In the genomic region with DNA sequence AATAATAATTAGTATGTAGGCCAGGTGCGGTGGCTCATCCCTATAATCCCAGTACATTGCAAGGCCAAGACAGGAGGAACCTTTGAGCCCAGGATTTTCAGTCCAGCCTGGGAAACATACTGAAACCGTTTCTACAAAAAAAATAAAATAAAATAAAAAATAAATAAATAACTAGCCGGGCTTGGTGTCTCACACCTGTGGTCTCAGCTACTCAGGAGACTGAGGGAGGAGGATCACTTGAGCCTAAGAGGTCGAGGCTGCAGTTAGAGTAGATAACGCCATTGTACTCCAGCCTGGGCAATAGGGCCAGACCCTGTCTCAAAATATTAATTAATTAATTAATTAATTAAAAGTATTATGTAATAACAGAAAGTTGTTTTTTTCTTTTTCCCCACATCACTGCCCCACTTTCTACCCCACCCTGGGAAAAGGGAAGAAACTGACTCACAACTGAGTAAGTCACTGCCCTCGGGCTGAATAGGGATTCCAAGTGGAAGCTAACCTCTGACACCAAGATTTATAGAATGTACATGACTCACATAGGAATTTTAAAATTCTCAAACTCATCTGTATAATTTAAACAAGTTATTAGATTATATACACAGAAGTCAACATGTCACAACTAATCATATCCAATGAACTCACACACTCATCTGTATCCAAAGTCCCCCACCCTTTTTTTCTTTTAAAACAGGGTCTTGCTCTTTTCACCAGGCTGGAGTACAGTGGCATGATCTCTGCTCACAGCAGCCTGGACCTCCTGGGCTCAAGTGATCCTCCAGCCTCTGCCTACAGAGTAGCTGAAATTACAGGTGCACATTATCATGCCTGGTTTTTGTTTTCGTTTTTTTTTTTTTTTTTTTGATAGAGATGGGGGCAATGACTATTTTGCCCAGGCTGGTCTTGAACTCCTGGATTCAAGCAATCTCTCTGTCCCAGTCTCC, we compare ENCODE assay signal across 15 cellular contexts. TPM values are rescaled to one million over a fixed set of nuclear protein-coding genes. Genes with fewer than 3 reads are reported as not detected.
DNase-seq lines count a peak whose midpoint lies in the region; TF ChIP-seq lines count a peak whose summit lies in the region.
"Had no signal": no experiment of that assay in that cellular context is flagged by ENCODE, and none has a peak within 500 bp of the region (broad histone marks: within the 10 kb centered on the region; RNA-seq: fewer than 3 reads in every experiment).

No MANE protein-coding gene starts in this region.

- no peak for TF ChIP-seq CTCF in fibroblast of mammary gland (conservative IDR thresholded peaks at IDR 0.05; ENCODE audit: control insufficient read depth, insufficient read depth, low read depth, low read length)
- TF ChIP-seq CTCF in smooth muscle cell (IDR thresholded peaks at IDR 0.05; ENCODE audit: borderline replicate concordance, insufficient read depth, poor library complexity, severe bottlenecking) = no peak
- no peak for TF ChIP-seq CTCF in right atrium auricular region (IDR thresholded peaks at IDR 0.05)

- H3K9ac ChIP-seq in smooth muscle cell (ENCODE audit: low read depth) = no peak overlapping the region

- H3K27ac ChIP-seq in smooth muscle cell (ENCODE audit: low read depth) (peak overlapping the region; percentile 75), right atrium auricular region (no peak overlapping the region)

- peak overlapping the region; percentile 48 for H3K4me2 ChIP-seq in smooth muscle cell

- DNase-seq in HCEC 1CT (peak; percentile 94), SW 1271 (lab: John Stamatoyannopoulos, UW) (peak; percentile 41 to 64), fibroblast of mammary gland (ENCODE audit: low read depth) (peak; percentile 86), smooth muscle cell (lab: John Stamatoyannopoulos, UW; ENCODE audit: unreplicated experiment) (no peak), NCI-H446 treated with DMSO at 0.1 percent for 48 hours (lab: John Stamatoyannopoulos, UW) (no peak), NCI-H1105 (lab: John Stamatoyannopoulos, UW) (no peak), mucosa of gallbladder (ENCODE audit: low spot score) (no peak), right atrium auricular region (ENCODE audit: low spot score) (no peak)
- DNase-seq: activated naive CD4-positive, alpha-beta T cell treated with anti-CD3 and anti-CD28 coated beads, Interleukin-2, amount 10 ng/mL, durations not matched to agents 7 days and 5 days; DMS 273 treated with DMSO at 0.1 percent for 48 hours; effector CD8-positive, alpha-beta T cell; islet precursor cell; NCI-H1048; stimulated activated naive CD4-positive, alpha-beta T cell; T-cell had no signal

- H3K9me3 ChIP-seq in smooth muscle cell (replicated peaks; ENCODE audit: low read depth) (no peaks in the 10 kb centered on the region), right atrium auricular region (no peaks in the 10 kb centered on the region)

- peaks cover 20% of the 10 kb centered on the region for H3K79me2 ChIP-seq in smooth muscle cell (ENCODE audit: low read depth)

- H2AFZ ChIP-seq in smooth muscle cell (ENCODE audit: low read depth) = no peak overlapping the region

- no peaks in the 10 kb centered on the region for H3K27me3 ChIP-seq in smooth muscle cell (ENCODE audit: low read depth)
- no peaks in the 10 kb centered on the region for H3K27me3 ChIP-seq in right atrium auricular region

- no peaks in the 10 kb centered on the region for H3K36me3 ChIP-seq in smooth muscle cell (ENCODE audit: low read depth)
- peaks cover 16% of the 10 kb centered on the region for H3K36me3 ChIP-seq in right atrium auricular region

- H3K4me1 ChIP-seq in smooth muscle cell (ENCODE audit: low read depth) (peaks cover under 1% of the 10 kb centered on the region), right atrium auricular region (no peaks in the 10 kb centered on the region)

- no peaks in the 10 kb centered on the region for H3F3A ChIP-seq in smooth muscle cell (ENCODE audit: low read depth)

- WGBS in smooth muscle cell (ENCODE audit: low lambda C conversion rate) = 80% methylated on average over 7 of the region's 7 CpGs

- no peak overlapping the region for H3K4me3 ChIP-seq in fibroblast of mammary gland (ENCODE audit: control insufficient read depth, low read depth, low read length)
- no peak overlapping the region for H3K4me3 ChIP-seq in smooth muscle cell
- no peak overlapping the region for H3K4me3 ChIP-seq in right atrium auricular region

- H4K20me1 ChIP-seq in smooth muscle cell (ENCODE audit: low read depth) = peaks cover 6% of the 10 kb centered on the region

RNA-seq across cellular contexts. Expression of gene ZNF611, which starts 12.5 kb away (rescaled TPM):
- total RNA-seq in smooth muscle cell = 15.3 and 19.0 TPM in 2 replicates
- 7.7 and 10.1 TPM in 2 replicates for polyA plus RNA-seq in smooth muscle cell
- 29.6 TPM for total RNA-seq in mucosa of gallbladder
- total RNA-seq in right atrium auricular region = 1 to 10 TPM; 4.0 to 6.6 TPM

Comparison
In these comparisons a context has a peak if more than half of its experiments do, and no peak if none do; other contexts are left out.
1. DNase-seq: peak in HCEC 1CT (single experiment), SW 1271 (2 of 2) and fibroblast of mammary gland (single experiment); none in smooth muscle cell (single experiment), NCI-H446 treated with DMSO at 0.1 percent for 48 hours (single experiment), NCI-H1105 (single experiment), mucosa of gallbladder (single experiment) and right atrium auricular region (single experiment).